4 cellular contexts compared by ENCODE assay signal in genomic region chr12:45478931-45479330, GRCh38.
"Had no signal": no experiment of that assay in that cellular context is flagged by ENCODE, and none has a peak within 500 bp of the region (broad histone marks: within the 10 kb centered on the region; RNA-seq: fewer than 3 reads in every experiment).

No MANE protein-coding gene starts in this region.

- H3K27ac ChIP-seq: GM23248 had no signal

- H3K4me3 ChIP-seq: GM23248, GM23338, HAP-1 had no signal

- H3K36me3 ChIP-seq: HAP-1 had no signal

- ATAC-seq: GM23338, HCT116 had no signal

- H3K9me3 ChIP-seq: HAP-1 had no signal

- H3K4me1 ChIP-seq: HAP-1 had no signal
